In genomic region chr3:34155108-34155507, GRCh38 we compare ENCODE assay signal across 17 cellular contexts.
DNase-seq lines count a peak whose midpoint lies in the region; ATAC-seq and TF ChIP-seq lines count a peak whose summit lies in the region.
"Had no signal": no experiment of that assay in that cellular context is flagged by ENCODE, and none has a peak within 500 bp of the region (broad histone marks: within the 10 kb centered on the region; RNA-seq: fewer than 3 reads in every experiment).

No MANE protein-coding gene starts in this region.

- H3K27ac Mint-ChIP-seq in chondrocyte (ENCODE audit: unreplicated experiment): no peak overlapping the region
- H3K27ac Mint-ChIP-seq: progenitor cell of endocrine pancreas had no signal

- no peak overlapping the region for H3K4me3 Mint-ChIP-seq in chondrocyte (ENCODE audit: unreplicated experiment)

- TF ChIP-seq CTCF in chondrocyte (IDR thresholded peaks at IDR 0.05): peak; percentile 39

- ATAC-seq in GM18867 (IDR thresholded peaks at IDR 0.05; ENCODE audit: unreplicated experiment) (peak; percentile 56), GM21825 (IDR thresholded peaks at IDR 0.05; ENCODE audit: unreplicated experiment) (peak; percentile 26), HG03432 (IDR thresholded peaks at IDR 0.05; ENCODE audit: unreplicated experiment) (peak; percentile 22), GM18858 (IDR thresholded peaks at IDR 0.05; ENCODE audit: unreplicated experiment) (no peak), GM21529 (IDR thresholded peaks at IDR 0.05; ENCODE audit: unreplicated experiment) (no peak)
- ATAC-seq: upper lobe of right lung had no signal

- H3K9me3 Mint-ChIP-seq in chondrocyte (ENCODE audit: low read depth): no peaks in the 10 kb centered on the region

- DNase-seq in chondrocyte (ENCODE audit: low spot score) (no peak), NCI-H510A (lab: John Stamatoyannopoulos, UW) (no peak), ecto neural progenitor cell (ENCODE audit: low spot score) (no peak)
- DNase-seq: activated CD4-positive, alpha-beta T cell treated with anti-CD3 and anti-CD28 coated beads, Interleukin-2, amount 50 U/mL, for 4 hours; activated CD8-positive, alpha-beta memory T cell treated with anti-CD3 and anti-CD28 coated beads, Interleukin-2, amount 50 U/mL, for 48 hours; activated gamma-delta T cell; Caco-2; cortex of kidney; NCI-H1092 treated with DMSO at 0.1 percent for 48 hours; sigmoid colon; upper lobe of right lung had no signal

- peaks cover 8% of the 10 kb centered on the region for H3K27me3 Mint-ChIP-seq in chondrocyte (ENCODE audit: low read depth)
- H3K27me3 Mint-ChIP-seq: progenitor cell of endocrine pancreas had no signal

- H3K4me1 Mint-ChIP-seq in chondrocyte (ENCODE audit: low read depth): peaks cover 3% of the 10 kb centered on the region

- no peaks in the 10 kb centered on the region for H3K36me3 Mint-ChIP-seq in chondrocyte (ENCODE audit: low read depth)

Comparison
In these comparisons a context has a peak if more than half of its experiments do, and no peak if none do; other contexts are left out.
1. ATAC-seq: peak in GM18867 (single experiment), GM21825 (single experiment) and HG03432 (single experiment); none in GM18858 (single experiment) and GM21529 (single experiment).